In the genomic region with DNA sequence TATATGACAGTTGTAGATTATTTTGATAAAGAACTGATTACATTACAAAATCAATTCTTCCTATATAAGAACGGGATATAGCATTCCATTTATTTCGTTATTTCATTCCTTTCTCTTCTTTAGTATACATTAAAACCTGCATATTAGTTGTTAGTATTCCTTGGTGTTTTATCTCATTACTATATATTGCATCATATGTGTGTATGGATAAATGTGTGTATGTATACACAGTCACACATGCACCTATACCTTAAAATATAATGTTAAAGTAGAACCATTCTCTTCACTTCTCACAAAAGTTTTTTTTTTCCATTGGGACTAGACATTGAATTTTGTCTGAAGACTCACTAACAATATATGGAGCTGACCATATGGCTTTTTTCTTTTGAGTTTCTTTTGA, we compare ENCODE assay signal across 3 cellular contexts.
TF ChIP-seq lines count a peak whose summit lies in the region.

No MANE protein-coding gene starts in this region.

TF ChIP-seq in A549, 52 proteins besides CTCF, POLR2A, EP300 and RAD21:
- TF ChIP-seq MYC (IDR thresholded peaks at IDR 0.05; ENCODE audit: borderline replicate concordance, low read length) (no peak), CBX2 (IDR thresholded peaks at IDR 0.05; ENCODE audit: borderline replicate concordance, low read depth) (no peak)
- TF ChIP-seq, protein P1, sequence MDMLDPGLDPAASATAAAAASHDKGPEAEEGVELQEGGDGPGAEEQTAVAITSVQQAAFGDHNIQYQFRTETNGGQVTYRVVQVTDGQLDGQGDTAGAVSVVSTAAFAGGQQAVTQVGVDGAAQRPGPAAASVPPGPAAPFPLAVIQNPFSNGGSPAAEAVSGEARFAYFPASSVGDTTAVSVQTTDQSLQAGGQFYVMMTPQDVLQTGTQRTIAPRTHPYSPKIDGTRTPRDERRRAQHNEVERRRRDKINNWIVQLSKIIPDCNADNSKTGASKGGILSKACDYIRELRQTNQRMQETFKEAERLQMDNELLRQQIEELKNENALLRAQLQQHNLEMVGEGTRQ (IDR thresholded peaks at IDR 0.05), result no peak
- TF ChIP-seq, protein P2, sequence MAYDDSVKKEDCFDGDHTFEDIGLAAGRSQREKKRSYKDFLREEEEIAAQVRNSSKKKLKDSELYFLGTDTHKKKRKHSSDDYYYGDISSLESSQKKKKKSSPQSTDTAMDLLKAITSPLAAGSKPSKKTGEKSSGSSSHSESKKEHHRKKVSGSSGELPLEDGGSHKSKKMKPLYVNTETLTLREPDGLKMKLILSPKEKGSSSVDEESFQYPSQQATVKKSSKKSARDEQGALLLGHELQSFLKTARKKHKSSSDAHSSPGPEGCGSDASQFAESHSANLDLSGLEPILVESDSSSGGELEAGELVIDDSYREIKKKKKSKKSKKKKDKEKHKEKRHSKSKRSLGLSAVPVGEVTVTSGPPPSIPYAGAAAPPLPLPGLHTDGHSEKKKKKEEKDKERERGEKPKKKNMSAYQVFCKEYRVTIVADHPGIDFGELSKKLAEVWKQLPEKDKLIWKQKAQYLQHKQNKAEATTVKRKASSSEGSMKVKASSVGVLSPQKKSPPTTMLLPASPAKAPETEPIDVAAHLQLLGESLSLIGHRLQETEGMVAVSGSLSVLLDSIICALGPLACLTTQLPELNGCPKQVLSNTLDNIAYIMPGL (CRISPR knock-in tag; IDR thresholded peaks at IDR 0.05; ENCODE audit: borderline replicate concordance), result no peak

TF ChIP-seq in HCT116, 20 proteins besides CTCF, POLR2A, EP300 and RAD21:
- TF ChIP-seq EZH2phosphoT487 (IDR thresholded peaks at IDR 0.05; ENCODE audit: borderline replicate concordance) (no peak), POLR2AphosphoS5 (IDR thresholded peaks at IDR 0.05; ENCODE audit: low read depth, low read length) (no peak), ZFX (IDR thresholded peaks at IDR 0.05) (no peak), JUND (IDR thresholded peaks at IDR 0.05) (no peak)
- TF ChIP-seq, protein P3, sequence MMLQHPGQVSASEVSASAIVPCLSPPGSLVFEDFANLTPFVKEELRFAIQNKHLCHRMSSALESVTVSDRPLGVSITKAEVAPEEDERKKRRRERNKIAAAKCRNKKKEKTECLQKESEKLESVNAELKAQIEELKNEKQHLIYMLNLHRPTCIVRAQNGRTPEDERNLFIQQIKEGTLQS (IDR thresholded peaks at IDR 0.05), result no peak
- TF ChIP-seq, protein P4, sequence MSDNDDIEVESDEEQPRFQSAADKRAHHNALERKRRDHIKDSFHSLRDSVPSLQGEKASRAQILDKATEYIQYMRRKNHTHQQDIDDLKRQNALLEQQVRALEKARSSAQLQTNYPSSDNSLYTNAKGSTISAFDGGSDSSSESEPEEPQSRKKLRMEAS (IDR thresholded peaks at IDR 0.05), result no peak

TF ChIP-seq in GM12878, 131 proteins besides CTCF, POLR2A, EP300 and RAD21:
- TF ChIP-seq EZH2 (IDR thresholded peaks at IDR 0.05; ENCODE audit: borderline replicate concordance, control insufficient read depth, low read depth, low read length) (no peak), CHD2 (IDR thresholded peaks at IDR 0.05; ENCODE audit: borderline replicate concordance, low read depth, low read length) (no peak), TCF3 (IDR thresholded peaks at IDR 0.05; ENCODE audit: borderline replicate concordance, insufficient read depth, low read depth, low read length) (no peak), SIX5 (IDR thresholded peaks at IDR 0.05; ENCODE audit: low read depth, low read length, severe bottlenecking) (no peak), TBL1XR1 (IDR thresholded peaks at IDR 0.05; ENCODE audit: low read depth, low read length) (no peak), POU2F2 (IDR thresholded peaks at IDR 0.05; ENCODE audit: borderline replicate concordance, low read depth, low read length) (no peak), CBX5 (IDR thresholded peaks at IDR 0.05; ENCODE audit: low read depth) (no peak), PAX5 (IDR thresholded peaks at IDR 0.05; ENCODE audit: borderline replicate concordance, low read depth, low read length) (no peak), BRCA1 (IDR thresholded peaks at IDR 0.05; ENCODE audit: low read depth, low read length) (no peak), SREBF2 (IDR thresholded peaks at IDR 0.05; ENCODE audit: low read length) (no peak), HCFC1 (IDR thresholded peaks at IDR 0.05; ENCODE audit: low read length) (no peak), ASH2L (IDR thresholded peaks at IDR 0.05; ENCODE audit: borderline replicate concordance, low read depth) (no peak), HDGF (IDR thresholded peaks at IDR 0.05) (no peak), CBX3 (IDR thresholded peaks at IDR 0.05; ENCODE audit: borderline replicate concordance, low read depth) (no peak)
- TF ChIP-seq, protein P5, sequence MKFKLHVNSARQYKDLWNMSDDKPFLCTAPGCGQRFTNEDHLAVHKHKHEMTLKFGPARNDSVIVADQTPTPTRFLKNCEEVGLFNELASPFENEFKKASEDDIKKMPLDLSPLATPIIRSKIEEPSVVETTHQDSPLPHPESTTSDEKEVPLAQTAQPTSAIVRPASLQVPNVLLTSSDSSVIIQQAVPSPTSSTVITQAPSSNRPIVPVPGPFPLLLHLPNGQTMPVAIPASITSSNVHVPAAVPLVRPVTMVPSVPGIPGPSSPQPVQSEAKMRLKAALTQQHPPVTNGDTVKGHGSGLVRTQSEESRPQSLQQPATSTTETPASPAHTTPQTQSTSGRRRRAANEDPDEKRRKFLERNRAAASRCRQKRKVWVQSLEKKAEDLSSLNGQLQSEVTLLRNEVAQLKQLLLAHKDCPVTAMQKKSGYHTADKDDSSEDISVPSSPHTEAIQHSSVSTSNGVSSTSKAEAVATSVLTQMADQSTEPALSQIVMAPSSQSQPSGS (IDR thresholded peaks at IDR 0.05; ENCODE audit: low read length), result no peak
- TF ChIP-seq, protein P1 (IDR thresholded peaks at IDR 0.05; ENCODE audit: borderline replicate concordance, low read depth, low read length), result no peak
- TF ChIP-seq, protein P6, sequence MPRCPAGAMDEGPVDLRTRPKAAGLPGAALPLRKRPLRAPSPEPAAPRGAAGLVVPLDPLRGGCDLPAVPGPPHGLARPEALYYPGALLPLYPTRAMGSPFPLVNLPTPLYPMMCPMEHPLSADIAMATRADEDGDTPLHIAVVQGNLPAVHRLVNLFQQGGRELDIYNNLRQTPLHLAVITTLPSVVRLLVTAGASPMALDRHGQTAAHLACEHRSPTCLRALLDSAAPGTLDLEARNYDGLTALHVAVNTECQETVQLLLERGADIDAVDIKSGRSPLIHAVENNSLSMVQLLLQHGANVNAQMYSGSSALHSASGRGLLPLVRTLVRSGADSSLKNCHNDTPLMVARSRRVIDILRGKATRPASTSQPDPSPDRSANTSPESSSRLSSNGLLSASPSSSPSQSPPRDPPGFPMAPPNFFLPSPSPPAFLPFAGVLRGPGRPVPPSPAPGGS (IDR thresholded peaks at IDR 0.05; ENCODE audit: borderline replicate concordance, insufficient read depth, low read depth, low read length, poor library complexity, severe bottlenecking), result no peak
- TF ChIP-seq, protein P7, sequence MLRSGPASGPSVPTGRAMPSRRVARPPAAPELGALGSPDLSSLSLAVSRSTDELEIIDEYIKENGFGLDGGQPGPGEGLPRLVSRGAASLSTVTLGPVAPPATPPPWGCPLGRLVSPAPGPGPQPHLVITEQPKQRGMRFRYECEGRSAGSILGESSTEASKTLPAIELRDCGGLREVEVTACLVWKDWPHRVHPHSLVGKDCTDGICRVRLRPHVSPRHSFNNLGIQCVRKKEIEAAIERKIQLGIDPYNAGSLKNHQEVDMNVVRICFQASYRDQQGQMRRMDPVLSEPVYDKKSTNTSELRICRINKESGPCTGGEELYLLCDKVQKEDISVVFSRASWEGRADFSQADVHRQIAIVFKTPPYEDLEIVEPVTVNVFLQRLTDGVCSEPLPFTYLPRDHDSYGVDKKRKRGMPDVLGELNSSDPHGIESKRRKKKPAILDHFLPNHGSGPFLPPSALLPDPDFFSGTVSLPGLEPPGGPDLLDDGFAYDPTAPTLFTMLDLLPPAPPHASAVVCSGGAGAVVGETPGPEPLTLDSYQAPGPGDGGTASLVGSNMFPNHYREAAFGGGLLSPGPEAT (IDR thresholded peaks at IDR 0.05; ENCODE audit: low read depth), result no peak
